ENCODE assay signal across 10 cellular contexts in genomic region chr16:67372664-67373063, GRCh38. TPM values are rescaled to one million over a fixed set of nuclear protein-coding genes. Genes with fewer than 3 reads are reported as not detected.
DNase-seq lines count a peak whose midpoint lies in the region; ATAC-seq, FAIRE-seq and TF ChIP-seq lines count a peak whose summit lies in the region.
"Had no signal": no experiment of that assay in that cellular context is flagged by ENCODE, and none has a peak within 500 bp of the region (broad histone marks: within the 10 kb centered on the region; RNA-seq: fewer than 3 reads in every experiment).

No MANE protein-coding gene starts in this region.

- DNase-seq in heart left ventricle (no peak), Right ventricle myocardium inferior (ENCODE audit: missing footprints) (no peak), RPMI8226 (peak; percentile 32), frontal cortex (ENCODE audit: low spot score in 2 of 2) (no peak), GF-D8 (lab: John Stamatoyannopoulos, UW) (no peak), LoVo (ENCODE audit: low spot score) (no peak), NCI-H2196 treated with DMSO at 0.1 percent for 48 hours (lab: John Stamatoyannopoulos, UW; ENCODE audit: unreplicated experiment) (no peak), HT-29 (ENCODE audit: low spot score) (no peak)
- DNase-seq: sigmoid colon had no signal

- TF ChIP-seq CTCF in heart left ventricle (IDR thresholded peaks at IDR 0.05) = peak in 11 of 12 donors; percentile 27 to 59 (median 50)

- ATAC-seq in heart left ventricle (no peak), Right ventricle myocardium inferior (no peak)

- H3K4me3 ChIP-seq in heart left ventricle = no peak overlapping the region
- H3K4me3 ChIP-seq: sigmoid colon had no signal

- no peaks in the 10 kb centered on the region for H3K4me1 ChIP-seq in heart left ventricle
- H3K4me1 ChIP-seq: sigmoid colon had no signal

- H3K9me3 ChIP-seq in heart left ventricle = no peaks in the 10 kb centered on the region
- H3K9me3 ChIP-seq: sigmoid colon had no signal

- H3K27me3 ChIP-seq in heart left ventricle = peaks cover 0 to 6% (median 0%) of the 10 kb centered on the region in 9 donors

- peak; percentile 59 for FAIRE-seq in frontal cortex (lab: Jason Lieb, UNC)
- FAIRE-seq: RCC 7860 had no signal

- no peak overlapping the region for H3K27ac ChIP-seq in heart left ventricle
- H3K27ac ChIP-seq: sigmoid colon had no signal

- H3K36me3 ChIP-seq in heart left ventricle = no peaks in the 10 kb centered on the region
- H3K36me3 ChIP-seq: sigmoid colon had no signal

- intact Hi-C loops in heart left ventricle (cut with DNase I) = loop anchor here in 8 of 10 donors (1.0 to 10.0 kb wide), 5 partner anchors 44 to 95 kb away; partner anchors contain the start of gene ZDHHC1 (in 2 of the 8)
- intact Hi-C loops in Right ventricle myocardium inferior (cut with DNase I) = no loop called here

- no peak for TF ChIP-seq POLR2A in heart left ventricle (IDR thresholded peaks at IDR 0.05)

RNA-seq across cellular contexts. Expression of gene TPPP3, which starts 20.6 kb away (rescaled TPM):
- total RNA-seq in heart left ventricle (10 to 100 TPM in 5 of 9 donors, 1 to 10 TPM in 4; 7.0 to 17.0 (median 10.2) TPM), Right ventricle myocardium inferior (9.5 TPM), frontal cortex (2.0 TPM)
- polyA plus RNA-seq in heart left ventricle = 10 to 100 TPM; 13.4 to 20.1 TPM
- total RNA-seq in HT-29 (2014; rRNA removed; shearing (Covaris generic)) = 70.5 and 70.9 TPM in 2 replicates

RNA-seq across cellular contexts. Expression of gene ZDHHC1, which starts 43.6 kb away (rescaled TPM):
- 10 to 100 TPM in 1 of 9 donors, 1 to 10 TPM in 8; 3.5 to 11.6 (median 5.4) TPM for total RNA-seq in heart left ventricle
- polyA plus RNA-seq in heart left ventricle = 1 to 10 TPM; 2.7 to 5.1 TPM
- 2.9 TPM for total RNA-seq in Right ventricle myocardium inferior
- total RNA-seq in frontal cortex = 1.2 TPM
- 21.5 and 24.4 TPM in 2 replicates for total RNA-seq in HT-29 (2014; rRNA removed; shearing (Covaris generic))

RNA-seq across cellular contexts. Expression of gene LRRC36, which starts 46.0 kb away (rescaled TPM):
- under 1 TPM in 1 of 9 donors, not detected in 8; 0.27 TPM for total RNA-seq in heart left ventricle
- under 1 TPM; 0.15 to 0.42 TPM for polyA plus RNA-seq in heart left ventricle
- not detected for total RNA-seq in Right ventricle myocardium inferior
- 2.4 TPM for total RNA-seq in frontal cortex
- total RNA-seq in HT-29 (2014; rRNA removed; shearing (Covaris generic)) = 0.46 TPM in 1 of 2 replicates, not detected in the other

RNA-seq across cellular contexts. Expression of gene KCTD19, which starts 46.1 kb away (rescaled TPM):
- total RNA-seq in heart left ventricle (under 1 TPM in 1 of 9 donors, not detected in 8; 0.29 TPM), Right ventricle myocardium inferior (not detected), frontal cortex (under 0.01 TPM)
- under 1 TPM in 1 of 2 donors, not detected in 1; 0.19 TPM for polyA plus RNA-seq in heart left ventricle
- total RNA-seq in HT-29 (2014; rRNA removed; shearing (Covaris generic)) = not detected in 2 replicates

RNA-seq across cellular contexts. Expression of gene HSD11B2, which starts 58.3 kb away (rescaled TPM):
- under 1 TPM in 8 of 9 donors, not detected in 1; 0.32 to 1.00 (median 0.59) TPM for total RNA-seq in heart left ventricle
- polyA plus RNA-seq in heart left ventricle = under 1 TPM; 0.15 to 0.26 TPM
- 0.81 TPM for total RNA-seq in Right ventricle myocardium inferior
- 0.41 TPM for total RNA-seq in frontal cortex
- total RNA-seq in HT-29 (2014; rRNA removed; shearing (Covaris generic)) = 18.3 and 23.2 TPM in 2 replicates
